14 cellular contexts compared by ENCODE assay signal in genomic region chr2:150572961-150573395, GRCh38.
DNase-seq lines count a peak whose midpoint lies in the region; ATAC-seq and TF ChIP-seq lines count a peak whose summit lies in the region.
"Had no signal": no experiment of that assay in that cellular context is flagged by ENCODE, and none has a peak within 500 bp of the region (broad histone marks: within the 10 kb centered on the region; RNA-seq: fewer than 3 reads in every experiment).

No MANE protein-coding gene starts in this region.

- H3K4me3 ChIP-seq in uterus (no peak overlapping the region), breast epithelium (no peak overlapping the region)
- H3K4me3 ChIP-seq: SJSA1 had no signal

- H3K4me1 ChIP-seq in uterus (no peaks in the 10 kb centered on the region), breast epithelium (no peaks in the 10 kb centered on the region)

- H3K36me3 ChIP-seq in uterus, result no peaks in the 10 kb centered on the region
- no peaks in the 10 kb centered on the region for H3K36me3 ChIP-seq in breast epithelium
- H3K36me3 ChIP-seq: SJSA1 had no signal

- TF ChIP-seq CTCF in uterus (IDR thresholded peaks at IDR 0.05), result no peak
- no peak for TF ChIP-seq CTCF in breast epithelium (IDR thresholded peaks at IDR 0.05)

- no peaks in the 10 kb centered on the region for H3K9me3 ChIP-seq in uterus
- peaks cover 0 to 1% of the 10 kb centered on the region in 2 donors for H3K9me3 ChIP-seq in breast epithelium
- H3K9me3 ChIP-seq: SJSA1 had no signal

- ATAC-seq in GM18511 (IDR thresholded peaks at IDR 0.05; ENCODE audit: unreplicated experiment), result peak; percentile 99
- peak; percentile 92 for ATAC-seq in GM21381 (IDR thresholded peaks at IDR 0.05; ENCODE audit: unreplicated experiment)
- ATAC-seq in HG02970 (IDR thresholded peaks at IDR 0.05; ENCODE audit: low FRiP score, unreplicated experiment), result peak; percentile 59
- ATAC-seq in left ventricle myocardium superior, result no peak
- ATAC-seq: activated CD4-positive, alpha-beta T cell treated with anti-CD3 and anti-CD28 coated beads for 36 hours; HCT116; left cardiac atrium had no signal

- intact Hi-C loops in uterus (cut with DNase I; ENCODE audit: low total_unique reads), result no loop called here
- intact Hi-C loops in left ventricle myocardium superior (cut with micrococcal nuclease), result no loop called here
- intact Hi-C loops in breast epithelium (cut with DNase I; ENCODE audit: low total_unique reads), result no loop called here

- TF ChIP-seq POLR2A in uterus (IDR thresholded peaks at IDR 0.05), result no peak
- TF ChIP-seq POLR2A in breast epithelium (IDR thresholded peaks at IDR 0.05), result no peak

- H3K27me3 ChIP-seq in uterus (no peaks in the 10 kb centered on the region), breast epithelium (no peaks in the 10 kb centered on the region)
- H3K27me3 ChIP-seq: SJSA1 had no signal

- DNase-seq in HPDE6-E6E7 (ENCODE audit: extremely low spot score) (peak; percentile 51), SHP77 treated with DMSO at 0.1 percent for 48 hours (lab: John Stamatoyannopoulos, UW) (no peak), uterus (no peak), left ventricle myocardium superior (no peak), breast epithelium (ENCODE audit: low spot score in 2 of 2) (no peak)
- DNase-seq: activated CD4-positive, alpha-beta T cell treated with anti-CD3 and anti-CD28 coated beads for 36 hours; EL; left cardiac atrium; stimulated activated naive CD4-positive, alpha-beta T cell had no signal

- H3K27ac ChIP-seq in uterus, result no peak overlapping the region
- no peak overlapping the region for H3K27ac ChIP-seq in breast epithelium
